In genomic region chr11:26867286-26867685, GRCh38 we compare ENCODE assay signal across 23 cellular contexts.
"Had no signal": no experiment of that assay in that cellular context is flagged by ENCODE, and none has a peak within 500 bp of the region (broad histone marks: within the 10 kb centered on the region; RNA-seq: fewer than 3 reads in every experiment).

No MANE protein-coding gene starts in this region.

- H3K36me3 ChIP-seq: cardiac muscle cell, heart left ventricle, pancreas, transverse colon, uterus, WERI-Rb-1 had no signal

- H3K9me3 ChIP-seq: transverse colon, uterus had no signal

- FAIRE-seq: endometrium, pancreas, TTC549 had no signal

- DNase-seq: activated CD4-positive, alpha-beta T cell treated with anti-CD3 and anti-CD28 coated beads, Interleukin-2, amount 10 ng/mL, durations not matched to agents 7 days and 5 days; activated CD4-positive, CD25-positive, alpha-beta regulatory T cell treated with anti-CD3 and anti-CD28 coated beads, Interleukin-2, amount 50 U/mL, for 72 hours; activated CD8-positive, alpha-beta T cell treated with anti-CD3 and anti-CD28 coated beads for 36 hours; activated gamma-delta T cell; amniotic stem cell; effector CD4-positive, alpha-beta T cell; erythroblast; heart left ventricle; islet precursor cell; left cardiac atrium; nephron progenitor cell; pancreas; psoas muscle; right cardiac atrium; stimulated activated CD4-positive, alpha-beta T cell treated with anti-CD3 and anti-CD28 coated beads, Interleukin-1b, Interleukin-23, amount 100 ng/mL, for 48 hours; T-helper 1 cell; transverse colon; uterus; WERI-Rb-1 had no signal

- H3K27me3 ChIP-seq: cardiac muscle cell, heart left ventricle, pancreas, transverse colon, uterus had no signal

- H3K4me3 ChIP-seq: cardiac muscle cell, heart left ventricle, pancreas, psoas muscle, transverse colon, uterus had no signal

- H3K27ac ChIP-seq: cardiac muscle cell, heart left ventricle, pancreas, psoas muscle, transverse colon, uterus, WERI-Rb-1 had no signal

- ATAC-seq: activated CD8-positive, alpha-beta T cell treated with anti-CD3 and anti-CD28 coated beads for 36 hours; heart left ventricle; left cardiac atrium; pancreas; psoas muscle; right cardiac atrium; stimulated activated memory B cell treated with anti-CD40 and anti-IgM and Interleukin-4, amounts not matched to agents 10 μg/mL and 1 μg/mL and 100 μg/mL, for 72 hours had no signal

- H3K4me1 ChIP-seq: heart left ventricle, pancreas, psoas muscle, transverse colon, uterus had no signal
